In genomic region chr10:24288581-24288980, GRCh38 we compare ENCODE assay signal across 1 cellular context.
TF ChIP-seq lines count a peak whose summit lies in the region.

No MANE protein-coding gene starts in this region.

TF ChIP-seq in GM23338, 12 proteins besides CTCF, POLR2A, EP300 and RAD21:
- TF ChIP-seq ZNF462 (CRISPR knock-in tag; IDR thresholded peaks at IDR 0.05): no peak
- TF ChIP-seq POLR2AphosphoS5 (IDR thresholded peaks at IDR 0.05; ENCODE audit: low read depth): no peak
- no peak for TF ChIP-seq NANOG (IDR thresholded peaks at IDR 0.05; ENCODE audit: borderline replicate concordance)
- TF ChIP-seq STAT1 (IDR thresholded peaks at IDR 0.05; ENCODE audit: unreplicated experiment): no peak
- no peak for TF ChIP-seq ZNF114 (CRISPR knock-in tag; IDR thresholded peaks at IDR 0.05)
- TF ChIP-seq CREB1 (CRISPR knock-in tag; IDR thresholded peaks at IDR 0.05; ENCODE audit: low read depth): no peak
- no peak for TF ChIP-seq ETS1 (IDR thresholded peaks at IDR 0.05)
- no peak for TF ChIP-seq EZH2phosphoT487 (IDR thresholded peaks at IDR 0.05; ENCODE audit: unreplicated experiment)
- TF ChIP-seq JUNB (IDR thresholded peaks at IDR 0.05; ENCODE audit: unreplicated experiment): no peak
- TF ChIP-seq EZH2 (IDR thresholded peaks at IDR 0.05; ENCODE audit: low read depth, unreplicated experiment): no peak
- no peak for TF ChIP-seq REST (IDR thresholded peaks at IDR 0.05; ENCODE audit: unreplicated experiment)
- TF ChIP-seq ZNF331 (CRISPR knock-in tag; IDR thresholded peaks at IDR 0.05; ENCODE audit: low read depth): no peak
